In the genomic region with DNA sequence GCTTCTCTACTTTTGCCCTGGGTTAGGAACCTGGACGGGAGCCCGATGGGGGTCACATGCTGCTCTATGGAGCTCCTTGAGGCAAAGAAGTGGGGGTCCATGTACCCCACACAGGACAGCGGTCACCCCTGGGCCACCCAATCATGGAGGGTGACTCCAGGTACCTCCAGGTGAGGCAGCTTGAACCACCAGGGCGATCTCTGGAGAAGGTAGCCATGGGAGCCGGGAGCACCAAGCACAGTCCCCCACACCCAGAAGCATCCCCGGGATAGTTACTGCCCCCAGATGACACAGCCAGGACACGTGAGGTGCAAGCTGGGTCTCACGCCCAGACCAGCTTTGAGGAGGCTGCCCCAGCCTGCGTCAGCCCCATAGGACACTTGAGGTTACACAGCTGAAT, we compare ENCODE assay signal across 38 cellular contexts.
"Had no signal": no experiment of that assay in that cellular context is flagged by ENCODE, and none has a peak within 500 bp of the region (broad histone marks: within the 10 kb centered on the region; RNA-seq: fewer than 3 reads in every experiment).

No MANE protein-coding gene starts in this region.

- H3K27ac ChIP-seq: adrenal gland, ascending aorta, body of pancreas, brain microvascular endothelial cell, breast epithelium, cardiac muscle cell had no signal

- H3K4me1 ChIP-seq: adrenal gland, ascending aorta, body of pancreas, breast epithelium had no signal

- H3K9me3 Mint-ChIP-seq: activated naive CD4-positive, alpha-beta T cell treated with anti-CD3 and anti-CD28 coated beads, Interleukin-2, amount 50 U/mL, for 24 hours; activated naive CD4-positive, alpha-beta T cell treated with anti-CD3 and anti-CD28 coated beads, Interleukin-2, amount 50 U/mL, for 72 hours; activated T-cell treated with anti-CD3 and anti-CD28 coated beads, Interleukin-2, amount 50 U/mL, for 4 hours; activated T-cell treated with anti-CD3 and anti-CD28 coated beads, Interleukin-2, amount 50 U/mL, for 72 hours; activated T-helper 2 cell treated with anti-CD3 and anti-CD28 coated beads, Interferon-gamma antibody, Interleukin-2, Interleukin-4, amounts not matched to agents 10 μg/mL and 5 μg/mL and 100 μg/mL, durations not matched to agents 14 hours and 24 hours and 36 hours; central memory CD8-positive, alpha-beta T cell had no signal

- H3K4me3 Mint-ChIP-seq: activated naive CD4-positive, alpha-beta T cell treated with anti-CD3 and anti-CD28 coated beads for 36 hours; activated naive CD4-positive, alpha-beta T cell treated with anti-CD3 and anti-CD28 coated beads, Interleukin-2, amount 10 ng/mL, durations not matched to agents 7 days and 5 days; activated naive CD4-positive, alpha-beta T cell treated with anti-CD3 and anti-CD28 coated beads, Interleukin-2, amount 50 U/mL, for 24 hours; activated naive CD8-positive, alpha-beta T cell; activated naive CD8-positive, alpha-beta T cell treated with anti-CD3 and anti-CD28 coated beads for 36 hours; activated naive CD8-positive, alpha-beta T cell treated with anti-CD3 and anti-CD28 coated beads, Interleukin-2, amount 10 ng/mL, durations not matched to agents 7 days and 5 days; activated naive CD8-positive, alpha-beta T cell treated with anti-CD3 and anti-CD28 coated beads, Interleukin-2, amount 50 U/mL, for 24 hours; activated T-cell treated with anti-CD3 and anti-CD28 coated beads, Interleukin-2, amount 50 U/mL, for 24 hours; activated T-cell treated with anti-CD3 and anti-CD28 coated beads, Interleukin-2, amount 50 U/mL, for 4 hours; activated T-cell treated with anti-CD3 and anti-CD28 coated beads, Interleukin-2, amount 50 U/mL, for 72 hours; activated T-helper 1 cell treated with anti-CD3 and anti-CD28 coated beads, Interleukin-12 subunit alpha, Interleukin-12 subunit beta, Interleukin-2, Interleukin-4 antibody, amounts not matched to agents 30 ng/mL and 10 ng/mL and 1 ng/mL, durations not matched to agents 14 hours and 24 hours and 36 hours; brain; central memory CD8-positive, alpha-beta T cell had no signal

- H3K27ac Mint-ChIP-seq: activated naive CD4-positive, alpha-beta T cell treated with anti-CD3 and anti-CD28 coated beads for 36 hours; activated naive CD4-positive, alpha-beta T cell treated with anti-CD3 and anti-CD28 coated beads, Interleukin-2, amount 10 ng/mL, durations not matched to agents 7 days and 5 days; activated naive CD4-positive, alpha-beta T cell treated with anti-CD3 and anti-CD28 coated beads, Interleukin-2, amount 50 U/mL, for 24 hours; activated naive CD4-positive, alpha-beta T cell treated with anti-CD3 and anti-CD28 coated beads, Interleukin-2, amount 50 U/mL, for 72 hours; activated naive CD8-positive, alpha-beta T cell; activated naive CD8-positive, alpha-beta T cell treated with anti-CD3 and anti-CD28 coated beads for 36 hours; activated naive CD8-positive, alpha-beta T cell treated with anti-CD3 and anti-CD28 coated beads, Interleukin-2, amount 10 ng/mL, durations not matched to agents 7 days and 5 days; activated naive CD8-positive, alpha-beta T cell treated with anti-CD3 and anti-CD28 coated beads, Interleukin-2, amount 50 U/mL, for 24 hours; activated T-cell treated with anti-CD3 and anti-CD28 coated beads, Interleukin-2, amount 50 U/mL, for 24 hours; activated T-cell treated with anti-CD3 and anti-CD28 coated beads, Interleukin-2, amount 50 U/mL, for 72 hours; activated T-helper 1 cell treated with anti-CD3 and anti-CD28 coated beads, Interleukin-12 subunit alpha, Interleukin-12 subunit beta, Interleukin-2, Interleukin-4 antibody, amounts not matched to agents 30 ng/mL and 10 ng/mL and 1 ng/mL, durations not matched to agents 14 hours and 24 hours and 36 hours; activated T-helper 2 cell treated with anti-CD3 and anti-CD28 coated beads, Interferon-gamma antibody, Interleukin-2, Interleukin-4, amounts not matched to agents 10 μg/mL and 5 μg/mL and 100 μg/mL, durations not matched to agents 14 hours and 24 hours and 36 hours; brain had no signal

- H3K4me3 ChIP-seq: adrenal gland, ascending aorta, body of pancreas, breast epithelium, cardiac muscle cell had no signal

- H3K9me3 ChIP-seq: adrenal gland, ascending aorta, body of pancreas had no signal

- H3K36me3 ChIP-seq: adrenal gland, ascending aorta, brain microvascular endothelial cell, breast epithelium, cardiac muscle cell had no signal

- ATAC-seq: activated naive CD4-positive, alpha-beta T cell treated with anti-CD3 and anti-CD28 coated beads, Interleukin-2, amount 50 U/mL, for 72 hours; activated naive CD8-positive, alpha-beta T cell treated with anti-CD3 and anti-CD28 coated beads, Interleukin-2, amount 50 U/mL, for 24 hours; activated T-cell treated with anti-CD3 and anti-CD28 coated beads, Interleukin-2, amount 50 U/mL, for 4 hours; activated T-cell treated with anti-CD3 and anti-CD28 coated beads, Interleukin-2, amount 50 U/mL, for 72 hours; body of pancreas had no signal

- DNase-seq: activated effector memory CD4-positive, alpha-beta T cell treated with anti-CD3 and anti-CD28 coated beads, Interleukin-2, amount 50 U/mL, for 16 hours; activated effector memory CD4-positive, alpha-beta T cell treated with Interleukin-2 at 50 U/mL for 16 hours; activated gamma-delta T cell; activated gamma-delta T cell treated with Interleukin-2 at 50 U/mL for 16 hours; activated naive CD4-positive, alpha-beta T cell; activated naive CD4-positive, alpha-beta T cell treated with anti-CD3 and anti-CD28 coated beads for 36 hours; activated naive CD4-positive, alpha-beta T cell treated with anti-CD3 and anti-CD28 coated beads, Interleukin-2, amount 10 ng/mL, durations not matched to agents 7 days and 5 days; activated naive CD4-positive, alpha-beta T cell treated with anti-CD3 and anti-CD28 coated beads, Interleukin-2, amount 50 U/mL, for 16 hours; activated naive CD4-positive, alpha-beta T cell treated with Interleukin-2 at 50 U/mL for 16 hours; activated naive CD8-positive, alpha-beta T cell treated with anti-CD3 and anti-CD28 coated beads for 36 hours; activated naive CD8-positive, alpha-beta T cell treated with anti-CD3 and anti-CD28 coated beads, Interleukin-2, amount 10 ng/mL, durations not matched to agents 7 days and 5 days; activated naive CD8-positive, alpha-beta T cell treated with anti-CD3 and anti-CD28 coated beads, Interleukin-2, amount 50 U/mL, for 24 hours; activated T-cell treated with anti-CD3 and anti-CD28 coated beads, Interleukin-2, amount 50 U/mL, for 1 hour; activated T-cell treated with anti-CD3 and anti-CD28 coated beads, Interleukin-2, amount 50 U/mL, for 24 hours; activated T-cell treated with anti-CD3 and anti-CD28 coated beads, Interleukin-2, amount 50 U/mL, for 4 hours; activated T-cell treated with anti-CD3 and anti-CD28 coated beads, Interleukin-2, amount 50 U/mL, for 48 hours; activated T-cell treated with anti-CD3 and anti-CD28 coated beads, Interleukin-2, amount 50 U/mL, for 72 hours; adrenal gland; amniotic stem cell; amygdala; anterior cingulate cortex; body of pancreas; brain microvascular endothelial cell; caudate nucleus; central memory CD4-positive, alpha-beta T cell; cerebellar nuclear complex had no signal

- H3K36me3 Mint-ChIP-seq: activated naive CD4-positive, alpha-beta T cell treated with anti-CD3 and anti-CD28 coated beads, Interleukin-2, amount 10 ng/mL, durations not matched to agents 7 days and 5 days; activated naive CD8-positive, alpha-beta T cell; activated naive CD8-positive, alpha-beta T cell treated with anti-CD3 and anti-CD28 coated beads, Interleukin-2, amount 10 ng/mL, durations not matched to agents 7 days and 5 days had no signal

- FAIRE-seq: astrocyte, bronchial epithelial cell had no signal

- H3K27me3 ChIP-seq: adrenal gland, ascending aorta, body of pancreas, brain microvascular endothelial cell, cardiac muscle cell had no signal

- H3K4me1 Mint-ChIP-seq: activated naive CD4-positive, alpha-beta T cell treated with anti-CD3 and anti-CD28 coated beads, Interleukin-2, amount 10 ng/mL, durations not matched to agents 7 days and 5 days; activated naive CD4-positive, alpha-beta T cell treated with anti-CD3 and anti-CD28 coated beads, Interleukin-2, amount 50 U/mL, for 24 hours; activated naive CD8-positive, alpha-beta T cell treated with anti-CD3 and anti-CD28 coated beads for 36 hours; activated naive CD8-positive, alpha-beta T cell treated with anti-CD3 and anti-CD28 coated beads, Interleukin-2, amount 10 ng/mL, durations not matched to agents 7 days and 5 days; brain; central memory CD8-positive, alpha-beta T cell had no signal

- H3K27me3 Mint-ChIP-seq: activated naive CD4-positive, alpha-beta T cell treated with anti-CD3 and anti-CD28 coated beads, Interleukin-2, amount 50 U/mL, for 24 hours; activated naive CD8-positive, alpha-beta T cell; activated naive CD8-positive, alpha-beta T cell treated with anti-CD3 and anti-CD28 coated beads for 36 hours; activated naive CD8-positive, alpha-beta T cell treated with anti-CD3 and anti-CD28 coated beads, Interleukin-2, amount 10 ng/mL, durations not matched to agents 7 days and 5 days; activated naive CD8-positive, alpha-beta T cell treated with anti-CD3 and anti-CD28 coated beads, Interleukin-2, amount 50 U/mL, for 24 hours; activated T-cell treated with anti-CD3 and anti-CD28 coated beads, Interleukin-2, amount 50 U/mL, for 24 hours had no signal
